In the genomic region with DNA sequence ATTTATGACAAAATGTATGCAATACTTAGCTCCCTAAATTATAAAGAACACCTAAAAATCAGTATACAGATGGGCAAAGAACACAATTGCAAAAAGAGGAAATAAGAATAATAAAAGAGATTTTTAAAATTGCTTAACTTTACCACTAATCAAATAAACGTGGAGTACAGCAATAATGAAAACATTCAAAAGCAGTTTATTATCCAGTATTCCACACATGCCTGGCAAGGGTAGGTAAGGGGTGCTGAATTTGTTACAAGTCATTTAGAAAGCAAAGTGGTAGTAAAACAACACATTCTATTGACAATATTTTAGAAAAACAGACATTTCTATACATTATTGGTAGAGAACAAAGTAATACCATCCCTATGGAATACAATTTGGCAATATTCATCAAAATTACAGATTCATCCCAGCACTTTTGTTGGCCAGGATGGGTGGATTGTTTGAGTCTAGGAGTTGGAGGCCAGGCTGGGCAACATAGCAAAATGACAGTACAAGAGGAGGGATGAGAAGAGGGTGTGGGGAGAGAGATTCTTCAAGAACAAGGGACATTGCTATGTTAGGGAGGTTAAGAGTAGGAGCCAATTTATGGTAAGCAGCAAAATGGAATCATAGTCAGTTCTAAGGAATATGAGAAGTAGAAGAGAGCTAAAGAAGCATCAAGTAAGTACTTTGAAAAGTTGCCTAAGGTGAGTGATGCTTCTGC, we compare ENCODE assay signal across 1 cellular context.
TF ChIP-seq lines count a peak whose summit lies in the region.

No MANE protein-coding gene starts in this region.

TF ChIP-seq in IMR-90, 13 proteins besides CTCF, POLR2A, EP300 and RAD21:
- TF ChIP-seq, protein P1, sequence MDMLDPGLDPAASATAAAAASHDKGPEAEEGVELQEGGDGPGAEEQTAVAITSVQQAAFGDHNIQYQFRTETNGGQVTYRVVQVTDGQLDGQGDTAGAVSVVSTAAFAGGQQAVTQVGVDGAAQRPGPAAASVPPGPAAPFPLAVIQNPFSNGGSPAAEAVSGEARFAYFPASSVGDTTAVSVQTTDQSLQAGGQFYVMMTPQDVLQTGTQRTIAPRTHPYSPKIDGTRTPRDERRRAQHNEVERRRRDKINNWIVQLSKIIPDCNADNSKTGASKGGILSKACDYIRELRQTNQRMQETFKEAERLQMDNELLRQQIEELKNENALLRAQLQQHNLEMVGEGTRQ (IDR thresholded peaks at IDR 0.05; ENCODE audit: low read depth, low read length): no peak
- TF ChIP-seq RCOR1 (IDR thresholded peaks at IDR 0.05; ENCODE audit: insufficient replicate concordance, low read length) (no peak), BHLHE40 (IDR thresholded peaks at IDR 0.05; ENCODE audit: low read depth, low read length) (no peak), MAFK (IDR thresholded peaks at IDR 0.05; ENCODE audit: low read depth, low read length) (no peak), SMC3 (IDR thresholded peaks at IDR 0.05; ENCODE audit: low read depth, low read length) (no peak), CEBPB (IDR thresholded peaks at IDR 0.05; ENCODE audit: low read depth, low read length) (peak; percentile 26; the same call in 1 of the 2 replicates)
